32 cellular contexts compared by ENCODE assay signal in the genomic region with DNA sequence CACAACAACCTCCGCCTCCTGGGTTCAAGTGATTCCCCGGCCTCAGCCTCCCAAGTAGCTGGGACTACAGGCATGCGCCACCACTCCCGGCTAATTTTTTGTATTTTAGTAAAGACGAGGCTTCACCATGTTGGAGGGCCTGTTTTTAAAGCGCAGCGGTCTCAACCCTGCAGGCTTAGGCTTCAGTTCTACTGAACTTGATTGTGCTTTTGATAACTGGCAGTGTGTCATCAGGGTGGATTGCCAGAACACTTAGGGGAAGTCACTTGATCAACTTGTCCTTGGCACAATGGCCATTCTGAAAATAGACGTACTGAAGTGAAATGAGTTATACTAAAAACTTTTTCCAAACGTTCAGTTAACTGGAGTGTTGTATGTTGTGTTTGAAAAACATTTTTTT.
"Had no signal": no experiment of that assay in that cellular context is flagged by ENCODE, and none has a peak within 500 bp of the region (broad histone marks: within the 10 kb centered on the region; RNA-seq: fewer than 3 reads in every experiment).

No MANE protein-coding gene starts in this region.

- H3K4me1 Mint-ChIP-seq: activated naive CD4-positive, alpha-beta T cell treated with anti-CD3 and anti-CD28 coated beads, Interleukin-2, amount 50 U/mL, for 24 hours; activated naive CD8-positive, alpha-beta T cell treated with anti-CD3 and anti-CD28 coated beads, Interleukin-2, amount 50 U/mL, for 24 hours; nephron progenitor cell; stimulated activated memory B cell treated with anti-CD40 and anti-IgM and Interleukin-4, amounts not matched to agents 10 μg/mL and 1 μg/mL and 100 μg/mL, for 72 hours; stimulated activated naive CD8-positive, alpha-beta T cell treated with anti-CD3 and anti-CD28 coated beads, Interleukin-15, amount 100 ng/mL, for 72 hours; T-helper 17 cell; WTC11 had no signal

- DNase-seq: activated CD4-positive, alpha-beta T cell treated with anti-CD3 and anti-CD28 coated beads for 1 hour; activated CD4-positive, alpha-beta T cell treated with anti-CD3 and anti-CD28 coated beads, Interleukin-2, amount 50 U/mL, for 1 hour; activated CD8-positive, alpha-beta T cell treated with anti-CD3 and anti-CD28 coated beads for 36 hours; activated naive CD8-positive, alpha-beta T cell treated with anti-CD3 and anti-CD28 coated beads, Interleukin-2, amount 50 U/mL, for 24 hours; activated T-cell treated with anti-CD3 and anti-CD28 coated beads, Interleukin-2, amount 50 U/mL, for 48 hours; cerebellar nuclear complex; colonic mucosa; effector CD8-positive, alpha-beta T cell; glutamatergic neuron; hippocampal formation; kidney; mammary epithelial cell; nephron progenitor cell; small intestine; stimulated activated CD4-positive, alpha-beta T cell treated with anti-CD3 and anti-CD28 coated beads, Interleukin-1b, Interleukin-23, amount 100 ng/mL, for 48 hours; stimulated activated CD4-positive, alpha-beta T cell treated with anti-CD3 and anti-CD28 coated beads, Interleukin-4, amount 100 ng/mL, for 4 hours; stimulated activated CD8-positive, alpha-beta memory T cell treated with anti-CD3 and anti-CD28 coated beads, Interleukin-4, amount 100 ng/mL, for 48 hours; stimulated activated naive CD8-positive, alpha-beta T cell treated with anti-CD3 and anti-CD28 coated beads, Interleukin-15, amount 100 ng/mL, for 72 hours; substantia nigra; SW 1271; T-helper 17 cell; T1000; upper lobe of right lung had no signal

- H3K27ac Mint-ChIP-seq: activated CD8-positive, alpha-beta T cell treated with anti-CD3 and anti-CD28 coated beads for 36 hours; activated naive CD4-positive, alpha-beta T cell treated with anti-CD3 and anti-CD28 coated beads, Interleukin-2, amount 50 U/mL, for 24 hours; activated naive CD8-positive, alpha-beta T cell treated with anti-CD3 and anti-CD28 coated beads, Interleukin-2, amount 50 U/mL, for 24 hours; activated T-helper 2 cell treated with anti-CD3 and anti-CD28 coated beads, Interferon-gamma antibody, Interleukin-2, Interleukin-4, amounts not matched to agents 10 μg/mL and 5 μg/mL and 100 μg/mL, durations not matched to agents 14 hours and 24 hours and 36 hours; nephron progenitor cell; stimulated activated memory B cell treated with anti-CD40 and anti-IgM and Interleukin-4, amounts not matched to agents 10 μg/mL and 1 μg/mL and 100 μg/mL, for 72 hours; stimulated activated naive CD8-positive, alpha-beta T cell treated with anti-CD3 and anti-CD28 coated beads, Interleukin-15, amount 100 ng/mL, for 72 hours; T-helper 17 cell; WTC11 had no signal

- H3K36me3 Mint-ChIP-seq: activated naive CD4-positive, alpha-beta T cell treated with anti-CD3 and anti-CD28 coated beads, Interleukin-2, amount 50 U/mL, for 24 hours; stimulated activated memory B cell treated with anti-CD40 and anti-IgM and Interleukin-4, amounts not matched to agents 10 μg/mL and 1 μg/mL and 100 μg/mL, for 72 hours; WTC11 had no signal

- H3K27me3 Mint-ChIP-seq: activated CD8-positive, alpha-beta T cell treated with anti-CD3 and anti-CD28 coated beads for 36 hours; activated naive CD4-positive, alpha-beta T cell treated with anti-CD3 and anti-CD28 coated beads, Interleukin-2, amount 50 U/mL, for 24 hours; activated naive CD8-positive, alpha-beta T cell treated with anti-CD3 and anti-CD28 coated beads, Interleukin-2, amount 50 U/mL, for 24 hours; stimulated activated memory B cell treated with anti-CD40 and anti-IgM and Interleukin-4, amounts not matched to agents 10 μg/mL and 1 μg/mL and 100 μg/mL, for 72 hours; stimulated activated naive CD8-positive, alpha-beta T cell treated with anti-CD3 and anti-CD28 coated beads, Interleukin-15, amount 100 ng/mL, for 72 hours; T-helper 17 cell had no signal

- H3K27me3 ChIP-seq: breast epithelium, colonic mucosa, neutrophil, thyroid gland, upper lobe of right lung had no signal

- H3K4me3 ChIP-seq: breast epithelium, colonic mucosa, thyroid gland, upper lobe of right lung had no signal

- ATAC-seq: activated CD8-positive, alpha-beta T cell treated with anti-CD3 and anti-CD28 coated beads for 36 hours; activated naive CD8-positive, alpha-beta T cell treated with anti-CD3 and anti-CD28 coated beads, Interleukin-2, amount 50 U/mL, for 24 hours; left lobe of liver; sciatic nerve; stimulated activated memory B cell treated with anti-CD40 and anti-IgM and Interleukin-4, amounts not matched to agents 10 μg/mL and 1 μg/mL and 100 μg/mL, for 72 hours; stimulated activated naive CD8-positive, alpha-beta T cell treated with anti-CD3 and anti-CD28 coated beads, Interleukin-15, amount 100 ng/mL, for 72 hours; T-helper 17 cell; upper lobe of right lung; WTC11 had no signal

- H3K36me3 ChIP-seq: breast epithelium, colonic mucosa, neutrophil, thyroid gland, upper lobe of right lung had no signal

- H3K27ac ChIP-seq: breast epithelium, colonic mucosa, neutrophil, upper lobe of right lung had no signal

- H3K9me3 ChIP-seq: breast epithelium, colonic mucosa, neutrophil, thyroid gland, upper lobe of right lung had no signal

- H3K9me3 Mint-ChIP-seq: activated CD8-positive, alpha-beta T cell treated with anti-CD3 and anti-CD28 coated beads for 36 hours; activated naive CD4-positive, alpha-beta T cell treated with anti-CD3 and anti-CD28 coated beads, Interleukin-2, amount 50 U/mL, for 24 hours; activated naive CD8-positive, alpha-beta T cell treated with anti-CD3 and anti-CD28 coated beads, Interleukin-2, amount 50 U/mL, for 24 hours; activated T-helper 2 cell treated with anti-CD3 and anti-CD28 coated beads, Interferon-gamma antibody, Interleukin-2, Interleukin-4, amounts not matched to agents 10 μg/mL and 5 μg/mL and 100 μg/mL, durations not matched to agents 14 hours and 24 hours and 36 hours; nephron progenitor cell had no signal

- H3K4me3 Mint-ChIP-seq: activated CD8-positive, alpha-beta T cell treated with anti-CD3 and anti-CD28 coated beads for 36 hours; activated naive CD4-positive, alpha-beta T cell treated with anti-CD3 and anti-CD28 coated beads, Interleukin-2, amount 50 U/mL, for 24 hours; activated naive CD8-positive, alpha-beta T cell treated with anti-CD3 and anti-CD28 coated beads, Interleukin-2, amount 50 U/mL, for 24 hours; nephron progenitor cell; stimulated activated memory B cell treated with anti-CD40 and anti-IgM and Interleukin-4, amounts not matched to agents 10 μg/mL and 1 μg/mL and 100 μg/mL, for 72 hours; stimulated activated naive CD8-positive, alpha-beta T cell treated with anti-CD3 and anti-CD28 coated beads, Interleukin-15, amount 100 ng/mL, for 72 hours; T-helper 17 cell; WTC11 had no signal

- H3K4me1 ChIP-seq: breast epithelium, colonic mucosa, upper lobe of right lung had no signal
